Comparison of ENCODE assay signal across 22 cellular contexts in genomic region chr3:17840126-17840525, GRCh38.
"Had no signal": no experiment of that assay in that cellular context is flagged by ENCODE, and none has a peak within 500 bp of the region (broad histone marks: within the 10 kb centered on the region; RNA-seq: fewer than 3 reads in every experiment).

No MANE protein-coding gene starts in this region.

- H3K27ac ChIP-seq: body of pancreas, epithelial cell of prostate, esophagus squamous epithelium, heart right ventricle, left ventricle myocardium inferior, ovary, prostate gland, skin epidermis, upper lobe of left lung had no signal

- ATAC-seq: activated CD8-positive, alpha-beta T cell treated with anti-CD3 and anti-CD28 coated beads for 36 hours; activated naive CD4-positive, alpha-beta T cell treated with anti-CD3 and anti-CD28 coated beads, Interleukin-2, amount 50 U/mL, for 72 hours; activated T-cell treated with anti-CD3 and anti-CD28 coated beads, Interleukin-2, amount 50 U/mL, for 72 hours; body of pancreas; heart right ventricle had no signal

- DNase-seq: activated CD4-positive, alpha-beta T cell treated with anti-CD3 and anti-CD28 coated beads, Interleukin-2, amount 50 U/mL, for 1 hour; activated CD4-positive, CD25-positive, alpha-beta regulatory T cell treated with anti-CD3 and anti-CD28 coated beads, Interleukin-2, amount 50 U/mL, for 72 hours; activated CD8-positive, alpha-beta T cell treated with anti-CD3 and anti-CD28 coated beads for 36 hours; activated naive CD4-positive, alpha-beta T cell; activated T-cell treated with anti-CD3 and anti-CD28 coated beads for 4 hours; activated T-cell treated with anti-CD3 and anti-CD28 coated beads, Interleukin-2, amount 50 U/mL, for 72 hours; aorta; body of pancreas; dermis blood vessel endothelial cell; effector CD4-positive, alpha-beta T cell; esophagus squamous epithelium; foreskin melanocyte; heart right ventricle; left ventricle myocardium inferior; ovary; retina; stimulated activated CD4-positive, alpha-beta T cell treated with anti-CD3 and anti-CD28 coated beads, Interleukin-4, amount 100 ng/mL, for 24 hours; upper lobe of left lung had no signal
